Comparison of ENCODE assay signal across 12 cellular contexts in the genomic region with DNA sequence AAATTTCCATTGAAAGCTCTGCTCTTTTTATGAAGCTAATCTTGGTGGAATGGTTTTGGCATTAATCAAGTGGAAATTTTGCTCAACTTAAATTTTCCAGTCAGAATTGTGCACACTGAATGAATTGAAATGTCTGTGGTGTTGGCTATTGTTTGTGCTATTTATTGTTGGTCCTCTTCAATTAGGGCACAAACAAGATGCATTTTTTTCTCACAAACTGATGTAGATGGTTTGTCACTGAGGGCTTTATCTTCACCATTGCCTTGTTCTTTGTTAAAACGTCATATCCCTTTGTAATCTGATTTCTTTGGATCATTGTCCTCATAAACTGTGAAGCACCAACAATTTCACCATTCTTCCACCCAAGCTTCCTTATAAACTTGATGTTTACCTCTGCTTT.
A peak's percentile ranks its signal among the peaks of the same experiment; 100 is the strongest.
DNase-seq lines count a peak whose midpoint lies in the region; ATAC-seq, FAIRE-seq and TF ChIP-seq lines count a peak whose summit lies in the region.
"Had no signal": no experiment of that assay in that cellular context is flagged by ENCODE, and none has a peak within 500 bp of the region (broad histone marks: within the 10 kb centered on the region; RNA-seq: fewer than 3 reads in every experiment).

No MANE protein-coding gene starts in this region.

- FAIRE-seq in frontal cortex (lab: Jason Lieb, UNC) = peak; percentile 81

- no peak for TF ChIP-seq POLR2A in tibial nerve (IDR thresholded peaks at IDR 0.05)

- H3K4me1 ChIP-seq in tibial nerve = no peaks in the 10 kb centered on the region

- no peak for ATAC-seq in HG03457 (IDR thresholded peaks at IDR 0.05; ENCODE audit: unreplicated experiment)
- ATAC-seq: HCT116 had no signal

- H3K9me3 ChIP-seq in tibial nerve = peaks cover 0 to 6% (median 0%) of the 10 kb centered on the region in 4 donors

- no peaks in the 10 kb centered on the region for H3K36me3 ChIP-seq in tibial nerve

- TF ChIP-seq EP300 in tibial nerve (IDR thresholded peaks at IDR 0.05) = no peak

- TF ChIP-seq CTCF in tibial nerve (IDR thresholded peaks at IDR 0.05) = no peak

- DNase-seq in frontal cortex (ENCODE audit: low spot score in 2 of 2) = peak in 1 of 2 donors; percentile 4
- peak; percentile 66 for DNase-seq in midbrain (lab: John Stamatoyannopoulos, UW)
- no peak for DNase-seq in stimulated activated CD4-positive, alpha-beta T cell treated with anti-CD3 and anti-CD28 coated beads, Interleukin-15, amount 100 ng/mL, for 24 hours
- no peak for DNase-seq in tibial nerve (ENCODE audit: low spot score in 2 of 2)
- DNase-seq: ACHN; Calu3; CD4-positive, alpha-beta T cell; DMS 273 treated with DMSO at 0.1 percent for 48 hours had no signal

- H3K27ac ChIP-seq in angular gyrus (ENCODE audit: low read depth, low read length) (peak overlapping the region; percentile 66), temporal lobe (ENCODE audit: low read depth, low read length) (peak overlapping the region; percentile 92), tibial nerve (no peak overlapping the region)

- WGBS in tibial nerve, 2 donors = 39 to 50% methylated on average over 1 of the region's 1 CpG

- no peaks in the 10 kb centered on the region for H3K27me3 ChIP-seq in tibial nerve

- H3K4me3 ChIP-seq in tibial nerve = no peak overlapping the region

Comparison
In these comparisons a context has a peak if more than half of its experiments do, and no peak if none do; other contexts are left out.
1. H3K27ac ChIP-seq: peak in angular gyrus (single experiment) and temporal lobe (single experiment); none in tibial nerve (0 of 4).